ENCODE assay signal across 8 cellular contexts in genomic region chr17:43211480-43212402, GRCh38. TPM values are rescaled to one million over a fixed set of nuclear protein-coding genes. Genes with fewer than 3 reads are reported as not detected.
A peak's percentile ranks its signal among the peaks of the same experiment; 100 is the strongest.
DNase-seq lines count a peak whose midpoint lies in the region; ATAC-seq, FAIRE-seq and TF ChIP-seq lines count a peak whose summit lies in the region.

Gene TMEM106A (plus strand): TSS chr17:43211875. CDS start chr17:43213042, 1,167 bp downstream.

- peak; percentile 98 for DNase-seq in GM03348 (ENCODE audit: low spot score)
- DNase-seq in H54 (ENCODE audit: insufficient read length, low spot score), result peak; percentile 86
- peak; percentile 27 for DNase-seq in NCI-H1105 (lab: John Stamatoyannopoulos, UW)
- DNase-seq in activated CD4-positive, alpha-beta T cell treated with anti-CD3 and anti-CD28 coated beads, Interleukin-2, amount 50 U/mL, for 48 hours, result peak; percentile 74 to 79
- DNase-seq in ecto neural progenitor cell (ENCODE audit: low spot score), result peak; percentile 84
- DNase-seq in lower lobe of right lung, result peak; percentile 88
- peak; percentile 53 to 54 (median 53) for DNase-seq in stimulated activated CD4-positive, alpha-beta T cell treated with anti-CD3 and anti-CD28 coated beads, TNF-alpha, amount 100 ng/mL, for 4 hours (ENCODE audit: low read depth in 3 of 3)
- DNase-seq in HuH-7.5 (ENCODE audit: low spot score), result no peak

- H3K4me3 ChIP-seq in lower lobe of right lung, result peak within 1 kb of the TSS; percentile 77

- H3K27me3 ChIP-seq in lower lobe of right lung (ENCODE audit: low read depth), result no peaks in the 10 kb centered on the region

- H3K27ac ChIP-seq in lower lobe of right lung, result peak within 1 kb of the TSS; percentile 88

- intact Hi-C loops in lower lobe of right lung (cut with DNase I), result no loop called here

- peak; percentile 38 for TF ChIP-seq CTCF in lower lobe of right lung (IDR thresholded peaks at IDR 0.05)

- H3K36me3 ChIP-seq in lower lobe of right lung, result peaks cover 59% of the 10 kb centered on the region

- ATAC-seq in lower lobe of right lung, result peak; percentile 95 to 96

- no peak for FAIRE-seq in H54 (lab: Jason Lieb, UNC)

- H3K9me3 ChIP-seq in lower lobe of right lung, result no peaks in the 10 kb centered on the region

- TF ChIP-seq POLR2A in H54 (IDR thresholded peaks at IDR 0.05; ENCODE audit: low read depth, low read length), result peak; percentile 57; the same call in 1 of the 2 replicates

- H3K4me1 ChIP-seq in lower lobe of right lung, result peaks cover 25% of the 10 kb centered on the region

RNA-seq across cellular contexts. Expression of gene TMEM106A, which starts in this region (rescaled TPM):
- 17.9 TPM for total RNA-seq in lower lobe of right lung
